1 cellular context compared by ENCODE assay signal in genomic region chr5:36369092-36369737, GRCh38.
TF ChIP-seq lines count a peak whose summit lies in the region.

No MANE protein-coding gene starts in this region.

TF ChIP-seq in SK-N-SH treated with all-trans-retinoic acid at 6 μM for 48 hours, 23 proteins besides CTCF, POLR2A, EP300 and RAD21 (continued from another document):
- TF ChIP-seq ESRRG (CRISPR knock-in tag; IDR thresholded peaks at IDR 0.05) (no peak), PPARA (CRISPR knock-in tag; IDR thresholded peaks at IDR 0.05; ENCODE audit: borderline replicate concordance) (no peak), TSHZ2 (CRISPR knock-in tag; IDR thresholded peaks at IDR 0.05) (no peak), ZC3H10 (CRISPR knock-in tag; IDR thresholded peaks at IDR 0.05) (no peak), TOX (CRISPR knock-in tag; IDR thresholded peaks at IDR 0.05; ENCODE audit: borderline replicate concordance) (no peak)
